In the genomic region with DNA sequence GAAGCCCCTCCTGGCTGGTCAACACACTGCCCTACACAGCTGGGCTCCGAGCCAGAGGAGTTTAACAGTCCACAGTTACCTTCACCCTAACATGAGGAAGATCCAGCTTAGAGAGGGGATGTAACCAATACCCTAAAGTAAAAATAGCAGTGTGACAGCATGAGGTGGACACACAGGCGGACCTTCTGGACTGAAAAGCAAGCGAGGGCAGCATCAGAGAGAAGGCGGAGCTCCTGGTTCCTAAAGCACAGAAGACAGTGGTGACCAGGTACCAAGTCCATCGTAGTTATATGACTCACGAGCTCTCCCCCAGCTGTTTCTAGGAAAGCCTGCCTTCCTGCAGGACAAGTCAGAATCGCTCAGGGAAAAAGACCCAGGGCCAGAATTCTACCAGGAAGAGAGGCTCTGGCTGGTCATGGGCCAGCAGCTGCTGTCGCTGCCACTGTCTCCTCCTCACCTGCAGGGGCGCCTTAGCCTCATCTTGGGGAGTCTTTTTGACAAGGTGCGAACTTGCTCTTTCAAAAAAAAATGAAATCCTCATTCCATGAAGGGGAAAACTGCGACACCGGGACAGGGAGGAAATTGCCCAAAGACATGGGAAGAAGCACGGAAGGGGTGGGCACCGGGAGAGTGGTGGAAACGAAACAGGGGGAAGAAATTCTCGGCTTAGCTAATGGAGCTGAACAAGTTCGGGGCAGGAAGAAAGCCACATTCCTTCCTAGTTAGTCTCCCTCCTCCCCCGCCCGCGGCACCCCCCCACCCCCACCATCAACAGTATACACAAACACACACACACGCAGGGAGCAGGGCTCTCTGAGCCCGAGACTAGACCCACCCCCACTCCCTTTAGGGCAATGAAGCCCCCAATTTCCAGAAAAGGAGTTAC, we compare ENCODE assay signal across 1 cellular context.
TF ChIP-seq lines count a peak whose summit lies in the region.

No MANE protein-coding gene starts in this region.

TF ChIP-seq in K562, 482 proteins besides CTCF, POLR2A, EP300 and RAD21 (continued from another document and continues in another):
- TF ChIP-seq, protein P1, sequence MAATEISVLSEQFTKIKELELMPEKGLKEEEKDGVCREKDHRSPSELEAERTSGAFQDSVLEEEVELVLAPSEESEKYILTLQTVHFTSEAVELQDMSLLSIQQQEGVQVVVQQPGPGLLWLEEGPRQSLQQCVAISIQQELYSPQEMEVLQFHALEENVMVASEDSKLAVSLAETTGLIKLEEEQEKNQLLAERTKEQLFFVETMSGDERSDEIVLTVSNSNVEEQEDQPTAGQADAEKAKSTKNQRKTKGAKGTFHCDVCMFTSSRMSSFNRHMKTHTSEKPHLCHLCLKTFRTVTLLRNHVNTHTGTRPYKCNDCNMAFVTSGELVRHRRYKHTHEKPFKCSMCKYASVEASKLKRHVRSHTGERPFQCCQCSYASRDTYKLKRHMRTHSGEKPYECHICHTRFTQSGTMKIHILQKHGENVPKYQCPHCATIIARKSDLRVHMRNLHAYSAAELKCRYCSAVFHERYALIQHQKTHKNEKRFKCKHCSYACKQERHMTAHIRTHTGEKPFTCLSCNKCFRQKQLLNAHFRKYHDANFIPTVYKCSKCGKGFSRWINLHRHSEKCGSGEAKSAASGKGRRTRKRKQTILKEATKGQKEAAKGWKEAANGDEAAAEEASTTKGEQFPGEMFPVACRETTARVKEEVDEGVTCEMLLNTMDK (IDR thresholded peaks at IDR 0.05; ENCODE audit: borderline replicate concordance, insufficient read depth, low read depth, low read length, poor library complexity, severe bottlenecking): peak; percentile 44
- no peak for TF ChIP-seq CHD1 (IDR thresholded peaks at IDR 0.05; ENCODE audit: low read length)
- TF ChIP-seq TRIM28 (IDR thresholded peaks at IDR 0.05): no peak
- TF ChIP-seq MXI1 (IDR thresholded peaks at IDR 0.05; ENCODE audit: low read depth, low read length): no peak
- TF ChIP-seq ZNF668 (CRISPR knock-in tag; IDR thresholded peaks at IDR 0.05): no peak
- no peak for TF ChIP-seq DIDO1 (tag; IDR thresholded peaks at IDR 0.05; ENCODE audit: low read depth)
- no peak for TF ChIP-seq HNRNPK (IDR thresholded peaks at IDR 0.05; ENCODE audit: low read depth, low read length, poor library complexity, severe bottlenecking)
- TF ChIP-seq MEIS2 (IDR thresholded peaks at IDR 0.05; ENCODE audit: partially characterized antibody): peak; percentile 37
- TF ChIP-seq, protein P2, sequence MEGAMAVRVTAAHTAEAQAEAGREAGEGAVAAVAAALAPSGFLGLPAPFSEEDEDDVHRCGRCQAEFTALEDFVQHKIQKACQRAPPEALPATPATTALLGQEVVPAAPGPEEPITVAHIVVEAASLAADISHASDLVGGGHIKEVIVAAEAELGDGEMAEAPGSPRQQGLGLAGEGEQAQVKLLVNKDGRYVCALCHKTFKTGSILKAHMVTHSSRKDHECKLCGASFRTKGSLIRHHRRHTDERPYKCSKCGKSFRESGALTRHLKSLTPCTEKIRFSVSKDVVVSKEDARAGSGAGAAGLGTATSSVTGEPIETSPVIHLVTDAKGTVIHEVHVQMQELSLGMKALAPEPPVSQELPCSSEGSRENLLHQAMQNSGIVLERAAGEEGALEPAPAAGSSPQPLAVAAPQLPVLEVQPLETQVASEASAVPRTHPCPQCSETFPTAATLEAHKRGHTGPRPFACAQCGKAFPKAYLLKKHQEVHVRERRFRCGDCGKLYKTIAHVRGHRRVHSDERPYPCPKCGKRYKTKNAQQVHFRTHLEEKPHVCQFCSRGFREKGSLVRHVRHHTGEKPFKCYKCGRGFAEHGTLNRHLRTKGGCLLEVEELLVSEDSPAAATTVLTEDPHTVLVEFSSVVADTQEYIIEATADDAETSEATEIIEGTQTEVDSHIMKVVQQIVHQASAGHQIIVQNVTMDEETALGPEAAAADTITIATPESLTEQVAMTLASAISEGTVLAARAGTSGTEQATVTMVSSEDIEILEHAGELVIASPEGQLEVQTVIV (CRISPR knock-in tag; IDR thresholded peaks at IDR 0.05; ENCODE audit: borderline replicate concordance): no peak
- TF ChIP-seq STAT5A (IDR thresholded peaks at IDR 0.05; ENCODE audit: borderline replicate concordance, low read length): no peak
- TF ChIP-seq CHD2 (IDR thresholded peaks at IDR 0.05; ENCODE audit: low read depth, low read length): no peak
- TF ChIP-seq, protein P3, sequence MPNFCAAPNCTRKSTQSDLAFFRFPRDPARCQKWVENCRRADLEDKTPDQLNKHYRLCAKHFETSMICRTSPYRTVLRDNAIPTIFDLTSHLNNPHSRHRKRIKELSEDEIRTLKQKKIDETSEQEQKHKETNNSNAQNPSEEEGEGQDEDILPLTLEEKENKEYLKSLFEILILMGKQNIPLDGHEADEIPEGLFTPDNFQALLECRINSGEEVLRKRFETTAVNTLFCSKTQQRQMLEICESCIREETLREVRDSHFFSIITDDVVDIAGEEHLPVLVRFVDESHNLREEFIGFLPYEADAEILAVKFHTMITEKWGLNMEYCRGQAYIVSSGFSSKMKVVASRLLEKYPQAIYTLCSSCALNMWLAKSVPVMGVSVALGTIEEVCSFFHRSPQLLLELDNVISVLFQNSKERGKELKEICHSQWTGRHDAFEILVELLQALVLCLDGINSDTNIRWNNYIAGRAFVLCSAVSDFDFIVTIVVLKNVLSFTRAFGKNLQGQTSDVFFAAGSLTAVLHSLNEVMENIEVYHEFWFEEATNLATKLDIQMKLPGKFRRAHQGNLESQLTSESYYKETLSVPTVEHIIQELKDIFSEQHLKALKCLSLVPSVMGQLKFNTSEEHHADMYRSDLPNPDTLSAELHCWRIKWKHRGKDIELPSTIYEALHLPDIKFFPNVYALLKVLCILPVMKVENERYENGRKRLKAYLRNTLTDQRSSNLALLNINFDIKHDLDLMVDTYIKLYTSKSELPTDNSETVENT (CRISPR knock-in tag; IDR thresholded peaks at IDR 0.05): no peak
- TF ChIP-seq, protein P4, sequence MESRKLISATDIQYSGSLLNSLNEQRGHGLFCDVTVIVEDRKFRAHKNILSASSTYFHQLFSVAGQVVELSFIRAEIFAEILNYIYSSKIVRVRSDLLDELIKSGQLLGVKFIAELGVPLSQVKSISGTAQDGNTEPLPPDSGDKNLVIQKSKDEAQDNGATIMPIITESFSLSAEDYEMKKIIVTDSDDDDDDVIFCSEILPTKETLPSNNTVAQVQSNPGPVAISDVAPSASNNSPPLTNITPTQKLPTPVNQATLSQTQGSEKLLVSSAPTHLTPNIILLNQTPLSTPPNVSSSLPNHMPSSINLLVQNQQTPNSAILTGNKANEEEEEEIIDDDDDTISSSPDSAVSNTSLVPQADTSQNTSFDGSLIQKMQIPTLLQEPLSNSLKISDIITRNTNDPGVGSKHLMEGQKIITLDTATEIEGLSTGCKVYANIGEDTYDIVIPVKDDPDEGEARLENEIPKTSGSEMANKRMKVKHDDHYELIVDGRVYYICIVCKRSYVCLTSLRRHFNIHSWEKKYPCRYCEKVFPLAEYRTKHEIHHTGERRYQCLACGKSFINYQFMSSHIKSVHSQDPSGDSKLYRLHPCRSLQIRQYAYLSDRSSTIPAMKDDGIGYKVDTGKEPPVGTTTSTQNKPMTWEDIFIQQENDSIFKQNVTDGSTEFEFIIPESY (CRISPR knock-in tag; IDR thresholded peaks at IDR 0.05): no peak
- TF ChIP-seq CBX5 (IDR thresholded peaks at IDR 0.05; ENCODE audit: borderline replicate concordance, low read depth): no peak
- 0 out of 4 replicates have a peak, but pooled peaks of 1 of the 2 experiments have one; percentile 35 for TF ChIP-seq TEAD1 (CRISPR knock-in tag; IDR thresholded peaks at IDR 0.05)
- TF ChIP-seq, protein P5, sequence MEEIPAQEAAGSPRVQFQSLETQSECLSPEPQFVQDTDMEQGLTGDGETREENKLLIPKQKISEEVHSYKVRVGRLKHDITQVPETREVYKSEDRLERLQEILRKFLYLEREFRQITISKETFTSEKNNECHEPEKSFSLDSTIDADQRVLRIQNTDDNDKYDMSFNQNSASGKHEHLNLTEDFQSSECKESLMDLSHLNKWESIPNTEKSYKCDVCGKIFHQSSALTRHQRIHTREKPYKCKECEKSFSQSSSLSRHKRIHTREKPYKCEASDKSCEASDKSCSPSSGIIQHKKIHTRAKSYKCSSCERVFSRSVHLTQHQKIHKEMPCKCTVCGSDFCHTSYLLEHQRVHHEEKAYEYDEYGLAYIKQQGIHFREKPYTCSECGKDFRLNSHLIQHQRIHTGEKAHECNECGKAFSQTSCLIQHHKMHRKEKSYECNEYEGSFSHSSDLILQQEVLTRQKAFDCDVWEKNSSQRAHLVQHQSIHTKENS (CRISPR knock-in tag; IDR thresholded peaks at IDR 0.05): no peak
- no peak for TF ChIP-seq U2AF2 (optimal IDR thresholded peaks at IDR 0.05; ENCODE audit: low read depth, low read length)
- no peak for TF ChIP-seq BRF1 (IDR thresholded peaks at IDR 0.05; ENCODE audit: borderline replicate concordance, extremely low read depth, insufficient read length)
- TF ChIP-seq, protein P6, sequence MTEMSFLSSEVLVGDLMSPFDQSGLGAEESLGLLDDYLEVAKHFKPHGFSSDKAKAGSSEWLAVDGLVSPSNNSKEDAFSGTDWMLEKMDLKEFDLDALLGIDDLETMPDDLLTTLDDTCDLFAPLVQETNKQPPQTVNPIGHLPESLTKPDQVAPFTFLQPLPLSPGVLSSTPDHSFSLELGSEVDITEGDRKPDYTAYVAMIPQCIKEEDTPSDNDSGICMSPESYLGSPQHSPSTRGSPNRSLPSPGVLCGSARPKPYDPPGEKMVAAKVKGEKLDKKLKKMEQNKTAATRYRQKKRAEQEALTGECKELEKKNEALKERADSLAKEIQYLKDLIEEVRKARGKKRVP (CRISPR knock-in tag; IDR thresholded peaks at IDR 0.05): no peak
- TF ChIP-seq SMAD1 (IDR thresholded peaks at IDR 0.05; ENCODE audit: low read depth, low read length, partially characterized antibody): no peak
- TF ChIP-seq ZNF282 (CRISPR knock-in tag; IDR thresholded peaks at IDR 0.05): no peak
- TF ChIP-seq, protein P7, sequence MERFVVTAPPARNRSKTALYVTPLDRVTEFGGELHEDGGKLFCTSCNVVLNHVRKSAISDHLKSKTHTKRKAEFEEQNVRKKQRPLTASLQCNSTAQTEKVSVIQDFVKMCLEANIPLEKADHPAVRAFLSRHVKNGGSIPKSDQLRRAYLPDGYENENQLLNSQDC (CRISPR knock-in tag; IDR thresholded peaks at IDR 0.05): no peak
- TF ChIP-seq, protein P8, sequence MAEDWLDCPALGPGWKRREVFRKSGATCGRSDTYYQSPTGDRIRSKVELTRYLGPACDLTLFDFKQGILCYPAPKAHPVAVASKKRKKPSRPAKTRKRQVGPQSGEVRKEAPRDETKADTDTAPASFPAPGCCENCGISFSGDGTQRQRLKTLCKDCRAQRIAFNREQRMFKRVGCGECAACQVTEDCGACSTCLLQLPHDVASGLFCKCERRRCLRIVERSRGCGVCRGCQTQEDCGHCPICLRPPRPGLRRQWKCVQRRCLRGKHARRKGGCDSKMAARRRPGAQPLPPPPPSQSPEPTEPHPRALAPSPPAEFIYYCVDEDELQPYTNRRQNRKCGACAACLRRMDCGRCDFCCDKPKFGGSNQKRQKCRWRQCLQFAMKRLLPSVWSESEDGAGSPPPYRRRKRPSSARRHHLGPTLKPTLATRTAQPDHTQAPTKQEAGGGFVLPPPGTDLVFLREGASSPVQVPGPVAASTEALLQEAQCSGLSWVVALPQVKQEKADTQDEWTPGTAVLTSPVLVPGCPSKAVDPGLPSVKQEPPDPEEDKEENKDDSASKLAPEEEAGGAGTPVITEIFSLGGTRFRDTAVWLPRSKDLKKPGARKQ (CRISPR knock-in tag; IDR thresholded peaks at IDR 0.05): no peak
- no peak for TF ChIP-seq RBM22 (IDR thresholded peaks at IDR 0.05; ENCODE audit: low read depth, low read length, poor library complexity, severe bottlenecking)
- TF ChIP-seq CXXC5 (CRISPR knock-in tag; IDR thresholded peaks at IDR 0.05): no peak
- TF ChIP-seq SRSF9 (IDR thresholded peaks at IDR 0.05; ENCODE audit: borderline replicate concordance, low read depth, low read length): no peak
- TF ChIP-seq, protein P9, sequence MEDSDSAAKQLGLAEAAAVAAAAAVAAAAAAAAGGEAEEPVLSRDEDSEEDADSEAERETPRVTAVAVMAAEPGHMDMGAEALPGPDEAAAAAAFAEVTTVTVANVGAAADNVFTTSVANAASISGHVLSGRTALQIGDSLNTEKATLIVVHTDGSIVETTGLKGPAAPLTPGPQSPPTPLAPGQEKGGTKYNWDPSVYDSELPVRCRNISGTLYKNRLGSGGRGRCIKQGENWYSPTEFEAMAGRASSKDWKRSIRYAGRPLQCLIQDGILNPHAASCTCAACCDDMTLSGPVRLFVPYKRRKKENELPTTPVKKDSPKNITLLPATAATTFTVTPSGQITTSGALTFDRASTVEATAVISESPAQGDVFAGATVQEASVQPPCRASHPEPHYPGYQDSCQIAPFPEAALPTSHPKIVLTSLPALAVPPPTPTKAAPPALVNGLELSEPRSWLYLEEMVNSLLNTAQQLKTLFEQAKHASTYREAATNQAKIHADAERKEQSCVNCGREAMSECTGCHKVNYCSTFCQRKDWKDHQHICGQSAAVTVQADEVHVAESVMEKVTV (CRISPR knock-in tag; IDR thresholded peaks at IDR 0.05): no peak; the same call in 1 of the 2 replicates
- TF ChIP-seq RUNX1 (IDR thresholded peaks at IDR 0.05; ENCODE audit: low read depth): no peak
- no peak; the same call in 1 of the 2 replicates for TF ChIP-seq CC2D1A (IDR thresholded peaks at IDR 0.05)
- no peak for TF ChIP-seq PTTG1 (tag; IDR thresholded peaks at IDR 0.05; ENCODE audit: low read depth)
- TF ChIP-seq, protein P10, sequence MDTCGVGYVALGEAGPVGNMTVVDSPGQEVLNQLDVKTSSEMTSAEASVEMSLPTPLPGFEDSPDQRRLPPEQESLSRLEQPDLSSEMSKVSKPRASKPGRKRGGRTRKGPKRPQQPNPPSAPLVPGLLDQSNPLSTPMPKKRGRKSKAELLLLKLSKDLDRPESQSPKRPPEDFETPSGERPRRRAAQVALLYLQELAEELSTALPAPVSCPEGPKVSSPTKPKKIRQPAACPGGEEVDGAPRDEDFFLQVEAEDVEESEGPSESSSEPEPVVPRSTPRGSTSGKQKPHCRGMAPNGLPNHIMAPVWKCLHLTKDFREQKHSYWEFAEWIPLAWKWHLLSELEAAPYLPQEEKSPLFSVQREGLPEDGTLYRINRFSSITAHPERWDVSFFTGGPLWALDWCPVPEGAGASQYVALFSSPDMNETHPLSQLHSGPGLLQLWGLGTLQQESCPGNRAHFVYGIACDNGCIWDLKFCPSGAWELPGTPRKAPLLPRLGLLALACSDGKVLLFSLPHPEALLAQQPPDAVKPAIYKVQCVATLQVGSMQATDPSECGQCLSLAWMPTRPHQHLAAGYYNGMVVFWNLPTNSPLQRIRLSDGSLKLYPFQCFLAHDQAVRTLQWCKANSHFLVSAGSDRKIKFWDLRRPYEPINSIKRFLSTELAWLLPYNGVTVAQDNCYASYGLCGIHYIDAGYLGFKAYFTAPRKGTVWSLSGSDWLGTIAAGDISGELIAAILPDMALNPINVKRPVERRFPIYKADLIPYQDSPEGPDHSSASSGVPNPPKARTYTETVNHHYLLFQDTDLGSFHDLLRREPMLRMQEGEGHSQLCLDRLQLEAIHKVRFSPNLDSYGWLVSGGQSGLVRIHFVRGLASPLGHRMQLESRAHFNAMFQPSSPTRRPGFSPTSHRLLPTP (IDR thresholded peaks at IDR 0.05; ENCODE audit: borderline replicate concordance, extremely low read depth, insufficient read length): no peak
- TF ChIP-seq KLF10 (CRISPR knock-in tag; IDR thresholded peaks at IDR 0.05): no peak
- 0 out of 4 replicates have a peak, but pooled peaks of 1 of the 2 experiments have one; percentile 58 for TF ChIP-seq HDAC1 (IDR thresholded peaks at IDR 0.05)
- TF ChIP-seq ADNP (tag; IDR thresholded peaks at IDR 0.05): no peak
- no peak for TF ChIP-seq ZNF143 (CRISPR knock-in tag; IDR thresholded peaks at IDR 0.05)
